Comparison of ENCODE assay signal across 2 cellular contexts in genomic region chr13:52711277-52711676, GRCh38.
TF ChIP-seq lines count a peak whose summit lies in the region.

No MANE protein-coding gene starts in this region.

TF ChIP-seq in HepG2, 621 proteins besides CTCF, POLR2A, EP300 and RAD21 (continued from another document):
- TF ChIP-seq ZNF800 (CRISPR knock-in tag; IDR thresholded peaks at IDR 0.05) = no peak
- no peak for TF ChIP-seq ZFP41 (CRISPR knock-in tag; IDR thresholded peaks at IDR 0.05; ENCODE audit: borderline replicate concordance)
- no peak for TF ChIP-seq JUND (CRISPR knock-in tag; IDR thresholded peaks at IDR 0.05)
- no peak for TF ChIP-seq ZNF770 (CRISPR knock-in tag; IDR thresholded peaks at IDR 0.05)
TF ChIP-seq in HepG2: peak in this region for 0.

TF ChIP-seq in WTC11, 78 proteins besides CTCF, POLR2A, EP300 and RAD21:
- TF ChIP-seq AR (CRISPR knock-in tag; IDR thresholded peaks at IDR 0.05) = no peak
- no peak for TF ChIP-seq TCF7 (CRISPR knock-in tag; IDR thresholded peaks at IDR 0.05; ENCODE audit: low read depth)
- no peak for TF ChIP-seq USF1 (CRISPR knock-in tag; IDR thresholded peaks at IDR 0.05)
- TF ChIP-seq ZBTB43 (CRISPR knock-in tag; IDR thresholded peaks at IDR 0.05) = no peak
